ENCODE assay signal across 8 cellular contexts in the genomic region with DNA sequence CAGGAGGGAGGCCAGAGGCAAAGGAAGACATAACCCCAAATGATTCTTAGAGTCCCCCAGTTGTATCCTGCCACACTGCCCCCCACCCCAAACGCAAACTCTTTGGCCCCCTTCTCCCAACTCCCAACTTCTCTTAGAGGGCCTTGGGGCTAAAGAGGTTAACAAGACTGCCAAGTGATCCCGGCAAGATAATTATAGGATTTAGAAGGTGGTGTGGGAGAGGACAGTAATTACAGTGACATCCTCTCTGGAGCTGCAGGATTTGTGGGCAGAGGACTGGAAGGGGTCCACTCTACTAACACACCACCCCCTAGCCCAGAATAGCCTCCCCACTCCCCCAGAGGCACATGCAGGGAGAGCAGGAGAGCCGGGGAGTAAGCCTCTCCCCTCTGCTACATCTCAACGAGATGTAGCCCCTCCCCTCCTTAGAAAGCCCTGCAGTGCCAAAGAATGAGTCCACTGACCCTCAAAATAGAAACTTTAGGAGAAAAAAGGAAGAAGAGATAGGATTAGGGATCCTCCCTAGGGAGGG. TPM values are rescaled to one million over a fixed set of nuclear protein-coding genes. Genes with fewer than 3 reads are reported as not detected.
DNase-seq lines count a peak whose midpoint lies in the region; ATAC-seq and TF ChIP-seq lines count a peak whose summit lies in the region.

No MANE protein-coding gene starts in this region.

- H3K27ac Mint-ChIP-seq in IgD-negative memory B cell (peak overlapping the region; percentile 51 to 87 (median 86)), brain (peak overlapping the region; percentile 96 to 99 (median 99))

- no peaks in the 10 kb centered on the region for H3K9me3 ChIP-seq in ES-I3 (ENCODE audit: control insufficient read depth, insufficient read depth, low read length)
- H3K9me3 ChIP-seq in MG63, result no peaks in the 10 kb centered on the region

- TF ChIP-seq CTCF in brain (conservative IDR thresholded peaks at IDR 0.05), result peak in 1 of 2 experiments; percentile 29

- DNase-seq in mesenteric fat pad (ENCODE audit: low spot score) (peak; percentile 37), NCI-H187 treated with DMSO at 0.1 percent for 48 hours (lab: John Stamatoyannopoulos, UW) (no peak), MG63 (no peak), inferior parietal cortex (ENCODE audit: extremely low spot score) (no peak)

- H3K9ac ChIP-seq in ES-I3 (ENCODE audit: low read depth, low read length), result peak overlapping the region; percentile 73

- no peak for ATAC-seq in GM18517 (IDR thresholded peaks at IDR 0.05; ENCODE audit: unreplicated experiment)

- no peaks in the 10 kb centered on the region for H3K27me3 ChIP-seq in MG63

- H3K4me1 ChIP-seq in ES-I3 (ENCODE audit: insufficient read depth, low read length), result peaks cover 7% of the 10 kb centered on the region

- H3K36me3 Mint-ChIP-seq in IgD-negative memory B cell (no peaks in the 10 kb centered on the region), brain (no peaks in the 10 kb centered on the region)

- H3K9me3 Mint-ChIP-seq in IgD-negative memory B cell (no peaks in the 10 kb centered on the region), brain (no peaks in the 10 kb centered on the region)

- H3K27me3 Mint-ChIP-seq in IgD-negative memory B cell, result no peaks in the 10 kb centered on the region
- peaks cover 3% of the 10 kb centered on the region for H3K27me3 Mint-ChIP-seq in brain

- H3K36me3 ChIP-seq in ES-I3 (ENCODE audit: insufficient read depth, low read length) (no peaks in the 10 kb centered on the region), MG63 (no peaks in the 10 kb centered on the region)

- no peak overlapping the region; the same call in 1 of the 2 replicates for H3K4me3 ChIP-seq in MG63

- peaks cover 4 to 18% (median 16%) of the 10 kb centered on the region in 3 donors for H3K4me1 Mint-ChIP-seq in IgD-negative memory B cell
- peaks cover 53% of the 10 kb centered on the region for H3K4me1 Mint-ChIP-seq in brain

- H3K4me3 Mint-ChIP-seq in IgD-negative memory B cell (peak overlapping the region; percentile 87 to 97 (median 92)), brain (peak overlapping the region; percentile 87 to 92 (median 89))

RNA-seq across cellular contexts. Expression of gene GDF11, which starts 5.3 kb away (rescaled TPM):
- polyA plus RNA-seq in IgD-negative memory B cell (1.1 TPM), brain (ENCODE audit: insufficient read depth, low read depth, low replicate concordance) (26.9 TPM)
- total RNA-seq in mesenteric fat pad, result 5.8 TPM
- 2.8 and 3.9 TPM in 2 replicates for total RNA-seq in MG63 (2014; rRNA removed; shearing (Covaris generic); ENCODE audit: low replicate concordance)

RNA-seq across cellular contexts. Expression of gene CD63, which starts 8.8 kb away (rescaled TPM):
- 171 TPM for polyA plus RNA-seq in IgD-negative memory B cell
- 568 TPM for polyA plus RNA-seq in brain (ENCODE audit: insufficient read depth, low read depth, low replicate concordance)
- total RNA-seq in mesenteric fat pad, result 1,545 TPM
- 1,474 and 1,678 TPM in 2 replicates for total RNA-seq in MG63 (2014; rRNA removed; shearing (Covaris generic); ENCODE audit: low replicate concordance)

RNA-seq across cellular contexts. Expression of gene RDH5, which starts 17.5 kb away (rescaled TPM):
- 2.2 TPM for polyA plus RNA-seq in IgD-negative memory B cell
- polyA plus RNA-seq in brain (ENCODE audit: insufficient read depth, low read depth, low replicate concordance), result 2.0 TPM
- 123 TPM for total RNA-seq in mesenteric fat pad
- total RNA-seq in MG63 (2014; rRNA removed; shearing (Covaris generic); ENCODE audit: low replicate concordance), result 3.1 and 5.0 TPM in 2 replicates

RNA-seq across cellular contexts. Expression of gene BLOC1S1, which starts 21.8 kb away (rescaled TPM):
- polyA plus RNA-seq in IgD-negative memory B cell (174 TPM), brain (ENCODE audit: insufficient read depth, low read depth, low replicate concordance) (257 TPM)
- 136 TPM for total RNA-seq in mesenteric fat pad
- total RNA-seq in MG63 (2014; rRNA removed; shearing (Covaris generic); ENCODE audit: low replicate concordance), result 75.7 and 97.6 TPM in 2 replicates

RNA-seq across cellular contexts. Expression of gene ITGA7, which starts 29.9 kb away (rescaled TPM):
- polyA plus RNA-seq in IgD-negative memory B cell, result 0.13 TPM
- 17.4 TPM for polyA plus RNA-seq in brain (ENCODE audit: insufficient read depth, low read depth, low replicate concordance)
- 536 TPM for total RNA-seq in mesenteric fat pad
- 18.8 and 27.4 TPM in 2 replicates for total RNA-seq in MG63 (2014; rRNA removed; shearing (Covaris generic); ENCODE audit: low replicate concordance)

Comparison
In these comparisons a context has a peak if more than half of its experiments do, and no peak if none do; other contexts are left out.
1. RNA of gene RDH5, which starts 17.5 kb away (total RNA-seq): 123 TPM in mesenteric fat pad (single experiment); 3.1 to 5.0 TPM in MG63; every median in the first group is over 10 times any median in the second.